Comparison of ENCODE assay signal across 8 cellular contexts in genomic region chr19:14775855-14776254, GRCh38. TPM values are rescaled to one million over a fixed set of nuclear protein-coding genes. Genes with fewer than 3 reads are reported as not detected.
DNase-seq lines count a peak whose midpoint lies in the region; ATAC-seq lines count a peak whose summit lies in the region.

No MANE protein-coding gene starts in this region.

- H3K9ac ChIP-seq in subcutaneous abdominal adipose tissue (ENCODE audit: low read length in 5 of 5), result no peak overlapping the region

- H3K36me3 ChIP-seq in subcutaneous abdominal adipose tissue (ENCODE audit: control insufficient read depth in 5 of 5, insufficient read depth in 5 of 5, low read length in 5 of 5), result peaks cover 0 to 3% (median 0%) of the 10 kb centered on the region in 5 donors

- ATAC-seq in activated T-cell treated with anti-CD3 and anti-CD28 coated beads, Interleukin-2, amount 50 U/mL, for 4 hours, result no peak
- ATAC-seq in HG02678 (IDR thresholded peaks at IDR 0.05; ENCODE audit: unreplicated experiment), result no peak
- no peak for ATAC-seq in GM18868 (IDR thresholded peaks at IDR 0.05; ENCODE audit: unreplicated experiment)

- H3K4me3 ChIP-seq in iPS-11a (ENCODE audit: low read depth, low read length), result peak overlapping the region; percentile 27
- H3K4me3 ChIP-seq in subcutaneous abdominal adipose tissue (ENCODE audit: low read depth in 1 of 5, low read length in 5 of 5), result peak overlapping the region in 3 of 5 donors; percentile 33 to 47 (median 45)

- DNase-seq in activated T-cell treated with anti-CD3 and anti-CD28 coated beads, Interleukin-2, amount 50 U/mL, for 4 hours, result no peak
- DNase-seq in activated T-cell treated with anti-CD3 and anti-CD28 coated beads, Interleukin-2, amount 50 U/mL, for 48 hours, result no peak
- peak; percentile 49 for DNase-seq in SW480 (ENCODE audit: low spot score)
- DNase-seq in NCI-H1930 (lab: John Stamatoyannopoulos, UW), result no peak

- H3K27me3 Mint-ChIP-seq in activated T-cell treated with anti-CD3 and anti-CD28 coated beads, Interleukin-2, amount 50 U/mL, for 4 hours (ENCODE audit: low read depth), result peaks cover 41% of the 10 kb centered on the region

- no peaks in the 10 kb centered on the region for H3K9me3 ChIP-seq in subcutaneous abdominal adipose tissue (ENCODE audit: control insufficient read depth in 5 of 5, low read length in 5 of 5)

- H3K4me1 Mint-ChIP-seq in activated T-cell treated with anti-CD3 and anti-CD28 coated beads, Interleukin-2, amount 50 U/mL, for 4 hours (ENCODE audit: low read depth), result peaks cover 13% of the 10 kb centered on the region

- peaks cover 0 to 14% (median 7%) of the 10 kb centered on the region in 5 donors for H3K4me1 ChIP-seq in subcutaneous abdominal adipose tissue (ENCODE audit: control insufficient read depth in 5 of 5, insufficient read depth in 5 of 5, low read length in 5 of 5)

- peak overlapping the region; percentile 52 for H3K4me3 Mint-ChIP-seq in activated T-cell treated with anti-CD3 and anti-CD28 coated beads, Interleukin-2, amount 50 U/mL, for 4 hours

- peaks cover 0 to 18% (median 3%) of the 10 kb centered on the region in 5 donors for H3K27me3 ChIP-seq in subcutaneous abdominal adipose tissue (ENCODE audit: control insufficient read depth in 5 of 5, insufficient read depth in 4 of 5, low read length in 5 of 5)

- H3K36me3 Mint-ChIP-seq in activated T-cell treated with anti-CD3 and anti-CD28 coated beads, Interleukin-2, amount 50 U/mL, for 4 hours (ENCODE audit: insufficient read depth), result no peaks in the 10 kb centered on the region

- no peak overlapping the region for H3K27ac ChIP-seq in subcutaneous abdominal adipose tissue (ENCODE audit: low read depth, low read length)

- H3K9me3 Mint-ChIP-seq in activated T-cell treated with anti-CD3 and anti-CD28 coated beads, Interleukin-2, amount 50 U/mL, for 4 hours, result no peaks in the 10 kb centered on the region

RNA-seq across cellular contexts. Expression of gene ADGRE2, which starts 2.5 kb away (rescaled TPM):
- total RNA-seq in activated T-cell treated with anti-CD3 and anti-CD28 coated beads, Interleukin-2, amount 50 U/mL, for 4 hours, result 1 to 10 TPM in 2 of 3 donors, under 1 TPM in 1; 0.87 to 1.6 (median 1.4) TPM

RNA-seq across cellular contexts. Expression of gene OR7A5, which starts 59.1 kb away (rescaled TPM):
- total RNA-seq in activated T-cell treated with anti-CD3 and anti-CD28 coated beads, Interleukin-2, amount 50 U/mL, for 4 hours, result not detected

RNA-seq across cellular contexts. Expression of gene OR7C1, which starts 59.1 kb away (rescaled TPM):
- not detected for total RNA-seq in activated T-cell treated with anti-CD3 and anti-CD28 coated beads, Interleukin-2, amount 50 U/mL, for 4 hours
